In genomic region chr1:19814681-19815503, GRCh38 we compare ENCODE assay signal across 15 cellular contexts. TPM values are rescaled to one million over a fixed set of nuclear protein-coding genes. Genes with fewer than 3 reads are reported as not detected.
A peak's percentile ranks its signal among the peaks of the same experiment; 100 is the strongest.
DNase-seq lines count a peak whose midpoint lies in the region; ATAC-seq, FAIRE-seq and TF ChIP-seq lines count a peak whose summit lies in the region.
"Had no signal": no experiment of that assay in that cellular context is flagged by ENCODE, and none has a peak within 500 bp of the region (broad histone marks: within the 10 kb centered on the region; RNA-seq: fewer than 3 reads in every experiment).

Gene RNF186 (minus strand): TSS chr1:19815283. CDS start chr1:19815101, 182 bp downstream.

- TF ChIP-seq CTCF in liver (IDR thresholded peaks at IDR 0.05; ENCODE audit: low read depth, low read length, missing input control): no peak
- TF ChIP-seq CTCF in transverse colon (IDR thresholded peaks at IDR 0.05): no peak

- H3K36me3 ChIP-seq in liver (ENCODE audit: control insufficient read depth in 4 of 4, insufficient read depth in 3 of 4, low read depth in 1 of 4, low read length in 3 of 4): no peaks in the 10 kb centered on the region
- H3K36me3 ChIP-seq in transverse colon: no peaks in the 10 kb centered on the region

- H3K27ac ChIP-seq in liver (ENCODE audit: low read depth in 1 of 2, low read length in 2 of 2): peak within 1 kb of the TSS; percentile 68 to 79
- H3K27ac ChIP-seq in transverse colon: peak within 1 kb of the TSS; percentile 74 to 87 (median 84)
- H3K27ac ChIP-seq: parathyroid adenoma had no signal

- peak; percentile 14 to 62 for TF ChIP-seq RAD21 in liver (IDR thresholded peaks at IDR 0.05)

- WGBS in liver: 39% methylated on average over 22 of the region's 22 CpGs
- 50 to 83% methylated on average over 3 to 22 of the region's 22 CpGs for WGBS in transverse colon (ENCODE audit: low coverage in 1 of 2), 2 donors

- DNase-seq in NCI-H2081 (lab: John Stamatoyannopoulos, UW): peak; percentile 13 to 64
- DNase-seq in NCI-H2081 treated with DMSO at 0.1 percent for 48 hours (lab: John Stamatoyannopoulos, UW): no peak
- peak; percentile 65 for DNase-seq in NCI-H748 treated with DMSO at 0.1 percent for 48 hours (lab: John Stamatoyannopoulos, UW)
- DNase-seq in transverse colon: peak; percentile 89
- DNase-seq in urothelium cell line (ENCODE audit: low spot score): no peak
- DNase-seq in activated CD4-positive, CD25-positive, alpha-beta regulatory T cell (lab: John Stamatoyannopoulos, UW): no peak
- DNase-seq: NCI-H446 had no signal

- H3K4me1 ChIP-seq in liver (ENCODE audit: control insufficient read depth in 4 of 4, insufficient read depth in 4 of 4, low read length in 3 of 4) (peaks cover 16 to 58% (median 52%) of the 10 kb centered on the region in 4 donors), transverse colon (peaks cover 2 to 29% (median 21%) of the 10 kb centered on the region in 4 donors)
- H3K4me1 ChIP-seq: parathyroid adenoma had no signal

- H3K9ac ChIP-seq in liver (ENCODE audit: low read depth in 1 of 2, low read length in 2 of 2): no peak within 1 kb of the TSS
- H3K9ac ChIP-seq: parathyroid adenoma had no signal

- H3K4me3 ChIP-seq in liver (ENCODE audit: low read depth in 1 of 3, low read length in 3 of 3) (peak within 1 kb of the TSS in 2 of 3 donors; percentile 12 to 45), transverse colon (peak within 1 kb of the TSS; percentile 8 to 47 (median 36))

- TF ChIP-seq POLR2A in transverse colon (IDR thresholded peaks at IDR 0.05): peak; percentile 80

- no peaks in the 10 kb centered on the region for H3K9me3 ChIP-seq in liver (ENCODE audit: control insufficient read depth in 4 of 4, low read length in 3 of 4)
- H3K9me3 ChIP-seq in transverse colon: no peaks in the 10 kb centered on the region

- FAIRE-seq in urothelium cell line (lab: Jason Lieb, UNC): no peak
- FAIRE-seq: endothelial cell of umbilical vein, G401.6, H54 had no signal

- no peak for TF ChIP-seq EP300 in transverse colon (IDR thresholded peaks at IDR 0.05; ENCODE audit: low read depth)

- ATAC-seq in HG03108 (IDR thresholded peaks at IDR 0.05; ENCODE audit: unreplicated experiment): no peak

- no peaks in the 10 kb centered on the region for H3K27me3 ChIP-seq in liver (ENCODE audit: control insufficient read depth in 4 of 4, insufficient read depth in 4 of 4, low read length in 3 of 4)
- H3K27me3 ChIP-seq in transverse colon: no peaks in the 10 kb centered on the region

- intact Hi-C loops in transverse colon (cut with DNase I; ENCODE audit: low total_unique reads): no loop called here

- in situ Hi-C loops in transverse colon (cut with MboI; ENCODE audit: low pct_ligation_motif_present in 1 of 4, low pct_unique_long_range_greater_than_20kb in 1 of 4, low sequenced_read_pairs in 3 of 4): no loop called here

TF ChIP-seq in liver, 16 proteins besides CTCF, POLR2A, EP300 and RAD21:
- TF ChIP-seq SP1 (IDR thresholded peaks at IDR 0.05) (peak; percentile 78), MAX (IDR thresholded peaks at IDR 0.05) (peak; percentile 57), FOXA2 (IDR thresholded peaks at IDR 0.05) (peak; percentile 70), HNF4A (conservative IDR thresholded peaks at IDR 0.05) (peak; percentile 68 to 72), RXRA (IDR thresholded peaks at IDR 0.05) (peak; percentile 40 to 71), EGR1 (IDR thresholded peaks at IDR 0.05; ENCODE audit: low read depth in 2 of 2) (no peak), JUND (IDR thresholded peaks at IDR 0.05) (peak in 1 of 2 donors; percentile 46), FOXA1 (IDR thresholded peaks at IDR 0.05) (no peak), ZBTB33 (IDR thresholded peaks at IDR 0.05) (no peak), REST (IDR thresholded peaks at IDR 0.05) (peak; percentile 64)

RNA-seq across cellular contexts. Expression of gene RNF186, which starts in this region (rescaled TPM):
- total RNA-seq in liver (under 1 TPM; 0.17 to 0.33 TPM), transverse colon (100 to 1,000 TPM in 1 of 4 donors, 10 to 100 TPM in 3; 10.5 to 174 (median 63.2) TPM)
- under 1 TPM; 0.23 to 0.38 TPM for polyA plus RNA-seq in liver
- total RNA-seq: A172; endothelial cell of umbilical vein; T-helper 1 cell treated with Interleukin-12 subunit alpha and Interleukin-12 subunit beta and Interleukin-4 antibody, amounts not matched to agents 30 ng/mL and 1 ng/mL, for 36 hours had no signal
- polyA plus RNA-seq: endothelial cell of umbilical vein had no signal

Comparison
In these comparisons a context has a peak if more than half of its experiments do, and no peak if none do; other contexts are left out.
1. RNA of gene RNF186 (total RNA-seq): 10.5 to 174 TPM in transverse colon; 0.17 to 0.33 TPM in liver; every median in the first group is over 4 times any median in the second.
2. DNase-seq: peak in NCI-H2081 (2 of 2), NCI-H748 treated with DMSO at 0.1 percent for 48 hours (single experiment) and transverse colon (single experiment); none in NCI-H2081 treated with DMSO at 0.1 percent for 48 hours (single experiment), urothelium cell line (single experiment) and activated CD4-positive, CD25-positive, alpha-beta regulatory T cell (0 of 4).